1 cellular context compared by ENCODE assay signal in the genomic region with DNA sequence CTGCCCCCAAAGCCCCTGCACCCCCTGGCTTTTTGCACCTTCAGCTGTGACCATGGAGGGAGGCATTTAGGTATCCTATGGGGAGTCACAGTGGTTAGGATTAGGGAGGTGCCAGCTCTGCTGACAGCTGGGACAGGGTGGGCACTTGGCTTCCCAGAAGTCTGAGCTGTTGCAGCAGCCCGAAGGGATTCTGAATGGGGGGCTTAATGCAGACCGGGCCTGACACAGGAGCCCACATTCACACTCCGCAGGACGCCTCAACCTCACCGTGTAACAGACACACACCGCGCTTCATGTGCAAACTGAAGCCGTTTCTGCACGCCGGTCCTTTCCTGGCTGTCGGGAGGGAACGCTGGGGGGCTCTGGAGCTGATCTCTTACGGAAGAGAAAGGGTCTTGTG.
TF ChIP-seq lines count a peak whose summit lies in the region.

No MANE protein-coding gene starts in this region.

TF ChIP-seq in GM23338, 12 proteins besides CTCF, POLR2A, EP300 and RAD21 (continued from another document):
- TF ChIP-seq EZH2phosphoT487 (IDR thresholded peaks at IDR 0.05; ENCODE audit: unreplicated experiment) = no peak
- TF ChIP-seq NANOG (IDR thresholded peaks at IDR 0.05; ENCODE audit: borderline replicate concordance) = no peak
- TF ChIP-seq ZNF462 (CRISPR knock-in tag; IDR thresholded peaks at IDR 0.05) = no peak
